1 cellular context compared by ENCODE assay signal in the genomic region with DNA sequence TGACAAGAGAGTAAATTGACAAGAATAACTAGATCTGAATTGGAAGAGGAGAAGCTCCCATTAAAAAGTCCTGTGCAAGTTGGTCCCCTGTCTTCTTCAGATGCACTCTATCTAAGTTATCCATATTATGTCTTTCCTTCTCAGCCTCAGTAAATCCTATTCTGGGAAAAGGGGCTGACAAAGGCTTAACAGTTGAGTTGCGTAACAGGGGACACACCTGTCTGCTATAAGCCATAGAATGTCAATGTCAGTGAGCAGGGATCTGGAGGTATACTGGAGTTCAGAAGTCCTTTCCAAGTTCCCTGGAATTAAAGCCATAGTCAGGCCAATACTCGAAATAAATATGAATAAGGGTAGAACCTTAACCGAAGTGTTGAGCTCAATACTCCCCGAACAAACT.
TF ChIP-seq lines count a peak whose summit lies in the region.

No MANE protein-coding gene starts in this region.

TF ChIP-seq in IMR-90, 13 proteins besides CTCF, POLR2A, EP300 and RAD21:
- no peak for TF ChIP-seq MXI1 (IDR thresholded peaks at IDR 0.05; ENCODE audit: borderline replicate concordance, low read depth, low read length)
- TF ChIP-seq RFX5 (IDR thresholded peaks at IDR 0.05; ENCODE audit: low read depth, low read length), result no peak
- no peak for TF ChIP-seq CHD1 (IDR thresholded peaks at IDR 0.05; ENCODE audit: low read depth, low read length)
- no peak for TF ChIP-seq BHLHE40 (IDR thresholded peaks at IDR 0.05; ENCODE audit: low read depth, low read length)
- no peak for TF ChIP-seq FOS (IDR thresholded peaks at IDR 0.05; ENCODE audit: low read depth, low read length)
- no peak for TF ChIP-seq RCOR1 (IDR thresholded peaks at IDR 0.05; ENCODE audit: insufficient replicate concordance, low read length)
- TF ChIP-seq CEBPB (IDR thresholded peaks at IDR 0.05; ENCODE audit: low read depth, low read length), result peak; percentile 64
- TF ChIP-seq, protein P1, sequence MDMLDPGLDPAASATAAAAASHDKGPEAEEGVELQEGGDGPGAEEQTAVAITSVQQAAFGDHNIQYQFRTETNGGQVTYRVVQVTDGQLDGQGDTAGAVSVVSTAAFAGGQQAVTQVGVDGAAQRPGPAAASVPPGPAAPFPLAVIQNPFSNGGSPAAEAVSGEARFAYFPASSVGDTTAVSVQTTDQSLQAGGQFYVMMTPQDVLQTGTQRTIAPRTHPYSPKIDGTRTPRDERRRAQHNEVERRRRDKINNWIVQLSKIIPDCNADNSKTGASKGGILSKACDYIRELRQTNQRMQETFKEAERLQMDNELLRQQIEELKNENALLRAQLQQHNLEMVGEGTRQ (IDR thresholded peaks at IDR 0.05; ENCODE audit: low read depth, low read length), result no peak
- TF ChIP-seq, protein P2, sequence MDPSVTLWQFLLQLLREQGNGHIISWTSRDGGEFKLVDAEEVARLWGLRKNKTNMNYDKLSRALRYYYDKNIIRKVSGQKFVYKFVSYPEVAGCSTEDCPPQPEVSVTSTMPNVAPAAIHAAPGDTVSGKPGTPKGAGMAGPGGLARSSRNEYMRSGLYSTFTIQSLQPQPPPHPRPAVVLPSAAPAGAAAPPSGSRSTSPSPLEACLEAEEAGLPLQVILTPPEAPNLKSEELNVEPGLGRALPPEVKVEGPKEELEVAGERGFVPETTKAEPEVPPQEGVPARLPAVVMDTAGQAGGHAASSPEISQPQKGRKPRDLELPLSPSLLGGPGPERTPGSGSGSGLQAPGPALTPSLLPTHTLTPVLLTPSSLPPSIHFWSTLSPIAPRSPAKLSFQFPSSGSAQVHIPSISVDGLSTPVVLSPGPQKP (IDR thresholded peaks at IDR 0.05; ENCODE audit: borderline replicate concordance, low read depth, low read length), result no peak
